Comparison of ENCODE assay signal across 8 cellular contexts in genomic region chr5:55159763-55160492, GRCh38. TPM values are rescaled to one million over a fixed set of nuclear protein-coding genes. Genes with fewer than 3 reads are reported as not detected.
DNase-seq lines count a peak whose midpoint lies in the region; ATAC-seq and TF ChIP-seq lines count a peak whose summit lies in the region.

TSS of gene GPX8 (plus strand) at chr5:55160171. CDS start at chr5:55160193, 22 bp downstream.

- H3K9me3 ChIP-seq in mesodermal cell (ENCODE audit: control insufficient read depth, low read length) = peaks cover 8% of the 10 kb centered on the region

- peaks cover 2% of the 10 kb centered on the region for H3K27me3 Mint-ChIP-seq in endothelial cell (ENCODE audit: unreplicated experiment)

- no peaks in the 10 kb centered on the region for H3K9me3 Mint-ChIP-seq in endothelial cell (ENCODE audit: unreplicated experiment)

- H3K4me3 ChIP-seq in mesodermal cell (ENCODE audit: extremely low read depth, insufficient read depth, low read length, poor library complexity, severe bottlenecking) = peak within 1 kb of the TSS; percentile 48

- peaks cover 7% of the 10 kb centered on the region for H3K4me1 ChIP-seq in mesodermal cell (ENCODE audit: control insufficient read depth, insufficient read depth, low read length, poor library complexity, severe bottlenecking)

- TF ChIP-seq CTCF in endothelial cell (IDR thresholded peaks at IDR 0.05; ENCODE audit: unreplicated experiment) = peak; percentile 36

- peaks cover 33% of the 10 kb centered on the region for H3K36me3 ChIP-seq in mesodermal cell (ENCODE audit: control insufficient read depth, insufficient read depth, low read length)

- peak within 1 kb of the TSS; percentile 94 for H3K27ac ChIP-seq in mesodermal cell (ENCODE audit: low read depth, low read length, severe bottlenecking)

- DNase-seq in COLO829 (ENCODE audit: low spot score) (peak; percentile 67), HS-27A (ENCODE audit: low read depth) (peak; percentile 56), RPMI8226 (peak; percentile 58), endothelial cell (ENCODE audit: low spot score) (peak; percentile 44), ureter (ENCODE audit: low spot score) (no peak)

- ATAC-seq in GM19455 (IDR thresholded peaks at IDR 0.05; ENCODE audit: unreplicated experiment) = no peak
- ATAC-seq in GM21447 (IDR thresholded peaks at IDR 0.05; ENCODE audit: unreplicated experiment) = no peak

- WGBS in mesodermal cell (ENCODE audit: insufficient coverage in 2 of 2), 2 experiments = 0 to 5% methylated on average over 4 to 7 of the region's 10 CpGs

- H3K36me3 Mint-ChIP-seq in endothelial cell (ENCODE audit: low read depth, unreplicated experiment) = no peaks in the 10 kb centered on the region

- H3K27ac Mint-ChIP-seq in endothelial cell (ENCODE audit: unreplicated experiment) = peak within 1 kb of the TSS; percentile 98

- peaks cover 11% of the 10 kb centered on the region for H3K4me1 Mint-ChIP-seq in endothelial cell (ENCODE audit: unreplicated experiment)

- H3K4me3 Mint-ChIP-seq in endothelial cell (ENCODE audit: unreplicated experiment) = peak within 1 kb of the TSS; percentile 93

RNA-seq across cellular contexts. Expression of gene GPX8, which starts in this region (rescaled TPM):
- 40.9 TPM for total RNA-seq in endothelial cell (ENCODE audit: unreplicated experiment)
- 120 TPM for polyA plus RNA-seq in mesodermal cell (2013, experiment 1 of 2)
- polyA plus RNA-seq in mesodermal cell (2013, experiment 2 of 2) = 138 TPM
- 20.2 TPM for total RNA-seq in ureter
